In the genomic region with DNA sequence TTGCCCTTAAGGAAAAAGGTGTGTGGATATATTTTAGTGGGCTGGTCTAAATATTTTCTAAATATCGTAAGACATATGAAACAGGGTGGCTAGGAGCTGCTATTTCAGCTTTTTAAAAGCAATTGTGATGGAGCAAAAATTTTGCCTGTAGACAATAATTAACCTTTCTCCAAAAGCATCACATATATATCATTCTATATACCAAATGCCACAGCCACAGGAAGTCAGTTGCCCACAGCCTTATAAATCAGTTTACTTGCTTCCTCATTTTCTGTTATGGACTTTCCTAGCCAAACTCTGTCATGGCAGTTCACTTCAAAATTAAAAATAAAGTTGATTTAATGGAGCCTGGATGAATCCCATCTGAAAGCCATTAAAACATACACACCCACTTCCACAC, we compare ENCODE assay signal across 8 cellular contexts.
A peak's percentile ranks its signal among the peaks of the same experiment; 100 is the strongest.
DNase-seq lines count a peak whose midpoint lies in the region; ATAC-seq and TF ChIP-seq lines count a peak whose summit lies in the region.

No MANE protein-coding gene starts in this region.

- H3K4me3 Mint-ChIP-seq in glutamatergic neuron (ENCODE audit: unreplicated experiment): no peak overlapping the region

- no peak overlapping the region for H3K27ac Mint-ChIP-seq in glutamatergic neuron (ENCODE audit: unreplicated experiment)

- peaks cover 27% of the 10 kb centered on the region for H3K4me1 Mint-ChIP-seq in glutamatergic neuron (ENCODE audit: low read depth, unreplicated experiment)

- no peaks in the 10 kb centered on the region for H3K9me3 ChIP-seq in BLaER1 treated with 17β-estradiol and CSF1 and Interleukin-3, amounts not matched to agents 10 nM and 100 nM (replicated peaks in 1 of 11)
- H3K9me3 ChIP-seq in HUES48 (ENCODE audit: control insufficient read depth, insufficient read depth, low read length) (no peaks in the 10 kb centered on the region), ascending aorta (no peaks in the 10 kb centered on the region), neuron (ENCODE audit: low read length) (no peaks in the 10 kb centered on the region)

- no peak for DNase-seq in ascending aorta (ENCODE audit: low spot score in 2 of 2)
- DNase-seq in iPS-NIHi7 (ENCODE audit: extremely low spot score): no peak
- DNase-seq in dorsolateral prefrontal cortex: no peak
- no peak for DNase-seq in glutamatergic neuron

- peak overlapping the region; percentile 47 to 95 (median 81); a peak in 21 of 22 replicates for H3K27ac ChIP-seq in BLaER1 treated with 17β-estradiol and CSF1 and Interleukin-3, amounts not matched to agents 10 nM and 100 nM
- H3K27ac ChIP-seq in HUES48 (ENCODE audit: low read depth, low read length) (peak overlapping the region; percentile 97), ascending aorta (peak overlapping the region; percentile 54 to 66), dorsolateral prefrontal cortex (peak overlapping the region in 23 of 59 donors; percentile 1 to 73 (median 25))

- peak; percentile 44 for ATAC-seq in GM21360 (IDR thresholded peaks at IDR 0.05; ENCODE audit: unreplicated experiment)

- intact Hi-C loops in ascending aorta (cut with DNase I) (loop anchor here (5.0 kb wide), 1 partner anchor 100 kb away; no protein-coding TSS in a partner anchor), dorsolateral prefrontal cortex (cut with DNase I) (loop anchor here in 1 of 2 donors (5.0 kb wide), 2 partner anchors 100 to 160 kb away; no protein-coding TSS in a partner anchor)

- peaks cover 3% of the 10 kb centered on the region for H3K27me3 Mint-ChIP-seq in glutamatergic neuron (ENCODE audit: unreplicated experiment)

- peak overlapping the region; percentile 0 for H2AFZ ChIP-seq in neuron (ENCODE audit: low read depth, low read length)

- H3K36me3 Mint-ChIP-seq in glutamatergic neuron (ENCODE audit: unreplicated experiment): no peaks in the 10 kb centered on the region

- no peaks in the 10 kb centered on the region for H3K36me3 ChIP-seq in BLaER1 treated with 17β-estradiol and CSF1 and Interleukin-3, amounts not matched to agents 10 nM and 100 nM
- H3K36me3 ChIP-seq in HUES48 (ENCODE audit: control insufficient read depth, insufficient read depth, low read length) (no peaks in the 10 kb centered on the region), ascending aorta (no peaks in the 10 kb centered on the region), neuron (ENCODE audit: insufficient read depth, low read length) (no peaks in the 10 kb centered on the region)

- TF ChIP-seq CTCF in ascending aorta (IDR thresholded peaks at IDR 0.05) (no peak), dorsolateral prefrontal cortex (IDR thresholded peaks at IDR 0.05 in 54 of 56, conservative IDR thresholded peaks at IDR 0.05 in 2 of 56; ENCODE audit: low read depth in 1 of 56, partially characterized antibody in 56 of 56) (no peak), glutamatergic neuron (IDR thresholded peaks at IDR 0.05; ENCODE audit: partially characterized antibody, unreplicated experiment) (no peak)

- peaks cover 0 to 5% (median 0%) of the 10 kb centered on the region in 11 experiments; a peak in 1 of 22 replicates for H4K20me1 ChIP-seq in BLaER1 treated with 17β-estradiol and CSF1 and Interleukin-3, amounts not matched to agents 10 nM and 100 nM

- H3K4me3 ChIP-seq in BLaER1 treated with 17β-estradiol and CSF1 and Interleukin-3, amounts not matched to agents 10 nM and 100 nM: peak overlapping the region; percentile 23 to 66 (median 50); a peak in 17 of 20 replicates
- H3K4me3 ChIP-seq in HUES48 (ENCODE audit: low read depth, low read length) (peak overlapping the region; percentile 42), ascending aorta (no peak overlapping the region), neuron (ENCODE audit: low read length) (no peak overlapping the region), dorsolateral prefrontal cortex (peak overlapping the region in 6 of 59 donors; percentile 1 to 32 (median 13))

- peak overlapping the region; percentile 36 to 84 (median 70); a peak in 21 of 22 replicates for H3K9ac ChIP-seq in BLaER1 treated with 17β-estradiol and CSF1 and Interleukin-3, amounts not matched to agents 10 nM and 100 nM
- H3K9ac ChIP-seq in HUES48 (ENCODE audit: low read depth, low read length): peak overlapping the region; percentile 42; the same call in 1 of the 2 replicates

- H3K27me3 ChIP-seq in BLaER1 treated with 17β-estradiol and CSF1 and Interleukin-3, amounts not matched to agents 10 nM and 100 nM: no peaks in the 10 kb centered on the region
- H3K27me3 ChIP-seq in HUES48 (ENCODE audit: control insufficient read depth, insufficient read depth, low read length): no peaks in the 10 kb centered on the region
- H3K27me3 ChIP-seq in ascending aorta: no peaks in the 10 kb centered on the region
- H3K27me3 ChIP-seq in neuron (ENCODE audit: insufficient read depth, low read length): no peaks in the 10 kb centered on the region
- H3K27me3 ChIP-seq in dorsolateral prefrontal cortex: peaks cover 0 to 8% (median 0%) of the 10 kb centered on the region in 45 donors

- peaks cover 37 to 48% (median 39%) of the 10 kb centered on the region in 10 experiments for H3K4me1 ChIP-seq in BLaER1 treated with 17β-estradiol and CSF1 and Interleukin-3, amounts not matched to agents 10 nM and 100 nM
- H3K4me1 ChIP-seq in HUES48 (ENCODE audit: control insufficient read depth, insufficient read depth, low read length) (peaks cover 43% of the 10 kb centered on the region), ascending aorta (peaks cover 0 to 2% of the 10 kb centered on the region in 2 donors), neuron (ENCODE audit: insufficient read depth, low read length) (peaks cover 28% of the 10 kb centered on the region)

- H3K9me3 Mint-ChIP-seq in glutamatergic neuron (ENCODE audit: unreplicated experiment): peaks cover 5% of the 10 kb centered on the region

- H3K4me2 ChIP-seq in BLaER1 treated with 17β-estradiol and CSF1 and Interleukin-3, amounts not matched to agents 10 nM and 100 nM: peak overlapping the region; percentile 80 to 94 (median 86)

Comparison
In these comparisons a context has a peak if more than half of its experiments do, and no peak if none do; other contexts are left out.
1. H3K4me3 ChIP-seq: peak in BLaER1 treated with 17β-estradiol and CSF1 and Interleukin-3, amounts not matched to agents 10 nM and 100 nM (10 of 10) and HUES48 (single experiment); none in ascending aorta (0 of 2) and neuron (single experiment).